Comparison of ENCODE assay signal across 27 cellular contexts in genomic region chr14:61264699-61265098, GRCh38.
"Had no signal": no experiment of that assay in that cellular context is flagged by ENCODE, and none has a peak within 500 bp of the region (broad histone marks: within the 10 kb centered on the region; RNA-seq: fewer than 3 reads in every experiment).

No MANE protein-coding gene starts in this region.

- FAIRE-seq: islet of Langerhans had no signal

- H3K36me3 ChIP-seq: left lung, neutrophil, ovary, prostate gland, suprapubic skin had no signal

- ATAC-seq: activated naive CD8-positive, alpha-beta T cell treated with anti-CD3 and anti-CD28 coated beads, Interleukin-2, amount 50 U/mL, for 24 hours; esophagus mucosa; left lung; natural killer cell had no signal

- H3K4me1 Mint-ChIP-seq: activated naive CD4-positive, alpha-beta T cell treated with anti-CD3 and anti-CD28 coated beads, Interleukin-2, amount 50 U/mL, for 24 hours had no signal

- H3K27me3 ChIP-seq: ovary had no signal

- H3K9me3 Mint-ChIP-seq: activated CD4-positive, alpha-beta memory T cell treated with anti-CD3 and anti-CD28 coated beads, Interleukin-2, amount 10 ng/mL, durations not matched to agents 7 days and 5 days; activated CD4-positive, alpha-beta T cell treated with anti-CD3 and anti-CD28 coated beads, Interleukin-2, amount 10 ng/mL, durations not matched to agents 7 days and 5 days; activated naive CD4-positive, alpha-beta T cell treated with anti-CD3 and anti-CD28 coated beads, Interleukin-2, amount 50 U/mL, for 24 hours; activated naive CD8-positive, alpha-beta T cell treated with anti-CD3 and anti-CD28 coated beads, Interleukin-2, amount 50 U/mL, for 24 hours; activated T-helper 2 cell treated with anti-CD3 and anti-CD28 coated beads, Interferon-gamma antibody, Interleukin-2, Interleukin-4, amounts not matched to agents 10 μg/mL and 5 μg/mL and 100 μg/mL, durations not matched to agents 14 hours and 24 hours and 36 hours; dendritic cell treated with granulocyte-macrophage colony-stimulating factor and Interleukin-4, amounts not matched to agents 40 ng/mL and 50 ng/mL, for 4 days; endodermal cell; natural killer cell; T-helper 2 cell treated with Interferon-gamma antibody and Interleukin-4, amounts not matched to agents 5 μg/mL and 100 μg/mL, for 36 hours had no signal

- DNase-seq: activated CD4-positive, alpha-beta memory T cell treated with anti-CD3 and anti-CD28 coated beads, Interleukin-2, amount 10 ng/mL, durations not matched to agents 7 days and 5 days; activated CD4-positive, alpha-beta T cell treated with anti-CD3 and anti-CD28 coated beads, Interleukin-2, amount 10 ng/mL, durations not matched to agents 7 days and 5 days; activated naive CD8-positive, alpha-beta T cell treated with anti-CD3 and anti-CD28 coated beads, Interleukin-2, amount 50 U/mL, for 24 hours; activated T-cell treated with anti-CD3 and anti-CD28 coated beads, Interleukin-2, amount 50 U/mL, for 48 hours; amygdala; central memory CD4-positive, alpha-beta T cell; endodermal cell; foreskin melanocyte; left lung; mesendoderm; natural killer cell; stimulated activated CD4-positive, alpha-beta T cell treated with anti-CD3 and anti-CD28 coated beads, Interleukin-15, amount 100 ng/mL, for 24 hours; stimulated activated CD4-positive, alpha-beta T cell treated with anti-CD3 and anti-CD28 coated beads, Interleukin-2, amount 100 ng/mL, for 24 hours; stimulated activated naive CD4-positive, alpha-beta T cell; T-helper 1 cell; trophoblast cell had no signal

- H3K4me3 Mint-ChIP-seq: activated CD4-positive, alpha-beta memory T cell treated with anti-CD3 and anti-CD28 coated beads, Interleukin-2, amount 10 ng/mL, durations not matched to agents 7 days and 5 days; activated CD4-positive, alpha-beta T cell treated with anti-CD3 and anti-CD28 coated beads, Interleukin-2, amount 10 ng/mL, durations not matched to agents 7 days and 5 days; activated naive CD4-positive, alpha-beta T cell treated with anti-CD3 and anti-CD28 coated beads, Interleukin-2, amount 50 U/mL, for 24 hours; activated naive CD8-positive, alpha-beta T cell treated with anti-CD3 and anti-CD28 coated beads, Interleukin-2, amount 50 U/mL, for 24 hours; dendritic cell treated with granulocyte-macrophage colony-stimulating factor and Interleukin-4, amounts not matched to agents 40 ng/mL and 50 ng/mL, for 4 days; endodermal cell; natural killer cell; T-helper 2 cell treated with Interferon-gamma antibody and Interleukin-4, amounts not matched to agents 5 μg/mL and 100 μg/mL, for 36 hours had no signal

- H3K4me1 ChIP-seq: prostate gland had no signal

- H3K27ac Mint-ChIP-seq: activated CD4-positive, alpha-beta memory T cell treated with anti-CD3 and anti-CD28 coated beads, Interleukin-2, amount 10 ng/mL, durations not matched to agents 7 days and 5 days; activated CD4-positive, alpha-beta T cell treated with anti-CD3 and anti-CD28 coated beads, Interleukin-2, amount 10 ng/mL, durations not matched to agents 7 days and 5 days; activated naive CD4-positive, alpha-beta T cell treated with anti-CD3 and anti-CD28 coated beads, Interleukin-2, amount 50 U/mL, for 24 hours; activated naive CD8-positive, alpha-beta T cell treated with anti-CD3 and anti-CD28 coated beads, Interleukin-2, amount 50 U/mL, for 24 hours; activated T-helper 2 cell treated with anti-CD3 and anti-CD28 coated beads, Interferon-gamma antibody, Interleukin-2, Interleukin-4, amounts not matched to agents 10 μg/mL and 5 μg/mL and 100 μg/mL, durations not matched to agents 14 hours and 24 hours and 36 hours; dendritic cell treated with granulocyte-macrophage colony-stimulating factor and Interleukin-4, amounts not matched to agents 40 ng/mL and 50 ng/mL, for 4 days; endodermal cell; natural killer cell; T-helper 2 cell treated with Interferon-gamma antibody and Interleukin-4, amounts not matched to agents 5 μg/mL and 100 μg/mL, for 36 hours had no signal

- H3K36me3 Mint-ChIP-seq: activated naive CD4-positive, alpha-beta T cell treated with anti-CD3 and anti-CD28 coated beads, Interleukin-2, amount 50 U/mL, for 24 hours; natural killer cell had no signal

- H3K4me3 ChIP-seq: left lung, lung, ovary, prostate gland, suprapubic skin had no signal

- H3K9me3 ChIP-seq: left lung, neutrophil, ovary, prostate gland, suprapubic skin had no signal

- H3K27ac ChIP-seq: left lung, neutrophil, ovary, prostate gland, suprapubic skin had no signal
